Comparison of ENCODE assay signal across 1 cellular context in the genomic region with DNA sequence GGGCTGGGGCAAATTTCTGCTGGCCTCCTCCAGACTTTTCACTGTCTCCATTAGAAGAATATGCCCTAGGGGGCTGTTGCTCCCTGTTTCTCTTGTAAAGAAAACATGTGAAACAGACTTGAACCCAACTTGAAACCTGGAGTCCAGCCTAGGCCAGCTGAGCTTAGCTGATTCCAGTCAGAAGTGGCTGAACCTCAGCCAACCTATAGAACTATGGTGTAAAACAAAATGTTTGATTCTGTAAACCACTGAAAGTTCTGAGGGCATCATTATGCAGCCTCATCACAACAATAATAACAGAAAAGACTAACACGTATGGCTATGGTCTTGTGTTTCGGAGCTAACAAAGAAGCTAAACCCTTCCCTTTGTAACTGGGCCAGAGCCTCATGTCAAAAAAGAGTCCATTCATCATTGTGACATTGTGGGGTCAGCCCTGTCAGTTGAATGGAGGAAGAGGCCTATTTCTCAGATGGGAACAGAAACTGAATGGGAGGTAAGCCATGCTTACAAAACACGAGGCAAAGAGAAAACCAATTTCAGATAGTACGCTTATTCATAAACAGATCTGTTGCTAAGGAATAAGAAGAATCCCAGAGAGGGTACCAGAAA.
TF ChIP-seq lines count a peak whose summit lies in the region.

No MANE protein-coding gene starts in this region.

TF ChIP-seq in GM12878, 131 proteins besides CTCF, POLR2A, EP300 and RAD21:
- TF ChIP-seq, protein P1, sequence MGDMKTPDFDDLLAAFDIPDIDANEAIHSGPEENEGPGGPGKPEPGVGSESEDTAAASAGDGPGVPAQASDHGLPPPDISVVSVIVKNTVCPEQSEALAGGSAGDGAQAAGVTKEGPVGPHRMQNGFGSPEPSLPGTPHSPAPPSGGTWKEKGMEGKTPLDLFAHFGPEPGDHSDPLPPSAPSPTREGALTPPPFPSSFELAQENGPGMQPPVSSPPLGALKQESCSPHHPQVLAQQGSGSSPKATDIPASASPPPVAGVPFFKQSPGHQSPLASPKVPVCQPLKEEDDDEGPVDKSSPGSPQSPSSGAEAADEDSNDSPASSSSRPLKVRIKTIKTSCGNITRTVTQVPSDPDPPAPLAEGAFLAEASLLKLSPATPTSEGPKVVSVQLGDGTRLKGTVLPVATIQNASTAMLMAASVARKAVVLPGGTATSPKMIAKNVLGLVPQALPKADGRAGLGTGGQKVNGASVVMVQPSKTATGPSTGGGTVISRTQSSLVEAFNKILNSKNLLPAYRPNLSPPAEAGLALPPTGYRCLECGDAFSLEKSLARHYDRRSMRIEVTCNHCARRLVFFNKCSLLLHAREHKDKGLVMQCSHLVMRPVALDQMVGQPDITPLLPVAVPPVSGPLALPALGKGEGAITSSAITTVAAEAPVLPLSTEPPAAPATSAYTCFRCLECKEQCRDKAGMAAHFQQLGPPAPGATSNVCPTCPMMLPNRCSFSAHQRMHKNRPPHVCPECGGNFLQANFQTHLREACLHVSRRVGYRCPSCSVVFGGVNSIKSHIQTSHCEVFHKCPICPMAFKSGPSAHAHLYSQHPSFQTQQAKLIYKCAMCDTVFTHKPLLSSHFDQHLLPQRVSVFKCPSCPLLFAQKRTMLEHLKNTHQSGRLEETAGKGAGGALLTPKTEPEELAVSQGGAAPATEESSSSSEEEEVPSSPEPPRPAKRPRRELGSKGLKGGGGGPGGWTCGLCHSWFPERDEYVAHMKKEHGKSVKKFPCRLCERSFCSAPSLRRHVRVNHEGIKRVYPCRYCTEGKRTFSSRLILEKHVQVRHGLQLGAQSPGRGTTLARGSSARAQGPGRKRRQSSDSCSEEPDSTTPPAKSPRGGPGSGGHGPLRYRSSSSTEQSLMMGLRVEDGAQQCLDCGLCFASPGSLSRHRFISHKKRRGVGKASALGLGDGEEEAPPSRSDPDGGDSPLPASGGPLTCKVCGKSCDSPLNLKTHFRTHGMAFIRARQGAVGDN (IDR thresholded peaks at IDR 0.05) = no peak
- TF ChIP-seq NR2C1 (IDR thresholded peaks at IDR 0.05) (no peak), PML (IDR thresholded peaks at IDR 0.05; ENCODE audit: low read length) (no peak), SPI1 (IDR thresholded peaks at IDR 0.05; ENCODE audit: borderline replicate concordance, insufficient read depth, low read depth, low read length) (peak; percentile 78; the same call in 1 of the 2 replicates), MTA2 (IDR thresholded peaks at IDR 0.05; ENCODE audit: low read depth) (peak; percentile 26; the same call in 1 of the 2 replicates), RELA (IDR thresholded peaks at IDR 0.05; ENCODE audit: borderline replicate concordance, partially characterized antibody) (no peak), RUNX3 (IDR thresholded peaks at IDR 0.05; ENCODE audit: low read length) (peak; percentile 50)
- TF ChIP-seq, protein P2, sequence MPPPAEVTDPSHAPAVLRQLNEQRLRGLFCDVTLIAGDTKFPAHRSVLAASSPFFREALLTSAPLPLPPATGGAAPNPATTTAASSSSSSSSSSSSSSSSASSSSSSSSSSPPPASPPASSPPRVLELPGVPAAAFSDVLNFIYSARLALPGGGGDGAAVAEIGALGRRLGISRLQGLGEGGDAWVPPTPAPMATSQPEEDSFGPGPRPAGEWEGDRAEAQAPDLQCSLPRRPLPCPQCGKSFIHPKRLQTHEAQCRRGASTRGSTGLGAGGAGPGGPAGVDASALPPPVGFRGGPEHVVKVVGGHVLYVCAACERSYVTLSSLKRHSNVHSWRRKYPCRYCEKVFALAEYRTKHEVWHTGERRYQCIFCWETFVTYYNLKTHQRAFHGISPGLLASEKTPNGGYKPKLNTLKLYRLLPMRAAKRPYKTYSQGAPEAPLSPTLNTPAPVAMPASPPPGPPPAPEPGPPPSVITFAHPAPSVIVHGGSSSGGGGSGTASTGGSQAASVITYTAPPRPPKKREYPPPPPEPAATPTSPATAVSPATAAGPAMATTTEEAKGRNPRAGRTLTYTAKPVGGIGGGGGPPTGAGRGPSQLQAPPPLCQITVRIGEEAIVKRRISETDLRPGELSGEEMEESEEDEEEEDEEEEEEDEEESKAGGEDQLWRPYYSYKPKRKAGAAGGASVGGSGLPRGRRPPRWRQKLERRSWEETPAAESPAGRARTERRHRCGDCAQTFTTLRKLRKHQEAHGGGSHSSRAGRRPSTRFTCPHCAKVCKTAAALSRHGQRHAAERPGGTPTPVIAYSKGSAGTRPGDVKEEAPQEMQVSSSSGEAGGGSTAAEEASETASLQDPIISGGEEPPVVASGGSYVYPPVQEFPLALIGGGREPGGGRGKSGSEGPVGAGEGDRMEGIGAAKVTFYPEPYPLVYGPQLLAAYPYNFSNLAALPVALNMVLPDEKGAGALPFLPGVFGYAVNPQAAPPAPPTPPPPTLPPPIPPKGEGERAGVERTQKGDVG (CRISPR knock-in tag; IDR thresholded peaks at IDR 0.05) = no peak
- TF ChIP-seq, protein P3, sequence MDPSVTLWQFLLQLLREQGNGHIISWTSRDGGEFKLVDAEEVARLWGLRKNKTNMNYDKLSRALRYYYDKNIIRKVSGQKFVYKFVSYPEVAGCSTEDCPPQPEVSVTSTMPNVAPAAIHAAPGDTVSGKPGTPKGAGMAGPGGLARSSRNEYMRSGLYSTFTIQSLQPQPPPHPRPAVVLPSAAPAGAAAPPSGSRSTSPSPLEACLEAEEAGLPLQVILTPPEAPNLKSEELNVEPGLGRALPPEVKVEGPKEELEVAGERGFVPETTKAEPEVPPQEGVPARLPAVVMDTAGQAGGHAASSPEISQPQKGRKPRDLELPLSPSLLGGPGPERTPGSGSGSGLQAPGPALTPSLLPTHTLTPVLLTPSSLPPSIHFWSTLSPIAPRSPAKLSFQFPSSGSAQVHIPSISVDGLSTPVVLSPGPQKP (IDR thresholded peaks at IDR 0.05; ENCODE audit: low read depth, low read length) = no peak
- TF ChIP-seq, protein P4, sequence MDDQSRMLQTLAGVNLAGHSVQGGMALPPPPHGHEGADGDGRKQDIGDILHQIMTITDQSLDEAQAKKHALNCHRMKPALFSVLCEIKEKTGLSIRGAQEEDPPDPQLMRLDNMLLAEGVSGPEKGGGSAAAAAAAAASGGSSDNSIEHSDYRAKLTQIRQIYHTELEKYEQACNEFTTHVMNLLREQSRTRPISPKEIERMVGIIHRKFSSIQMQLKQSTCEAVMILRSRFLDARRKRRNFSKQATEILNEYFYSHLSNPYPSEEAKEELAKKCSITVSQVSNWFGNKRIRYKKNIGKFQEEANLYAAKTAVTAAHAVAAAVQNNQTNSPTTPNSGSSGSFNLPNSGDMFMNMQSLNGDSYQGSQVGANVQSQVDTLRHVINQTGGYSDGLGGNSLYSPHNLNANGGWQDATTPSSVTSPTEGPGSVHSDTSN (IDR thresholded peaks at IDR 0.05; ENCODE audit: insufficient replicate concordance, low read depth, low read length) = peak; percentile 87
- TF ChIP-seq, protein P5, sequence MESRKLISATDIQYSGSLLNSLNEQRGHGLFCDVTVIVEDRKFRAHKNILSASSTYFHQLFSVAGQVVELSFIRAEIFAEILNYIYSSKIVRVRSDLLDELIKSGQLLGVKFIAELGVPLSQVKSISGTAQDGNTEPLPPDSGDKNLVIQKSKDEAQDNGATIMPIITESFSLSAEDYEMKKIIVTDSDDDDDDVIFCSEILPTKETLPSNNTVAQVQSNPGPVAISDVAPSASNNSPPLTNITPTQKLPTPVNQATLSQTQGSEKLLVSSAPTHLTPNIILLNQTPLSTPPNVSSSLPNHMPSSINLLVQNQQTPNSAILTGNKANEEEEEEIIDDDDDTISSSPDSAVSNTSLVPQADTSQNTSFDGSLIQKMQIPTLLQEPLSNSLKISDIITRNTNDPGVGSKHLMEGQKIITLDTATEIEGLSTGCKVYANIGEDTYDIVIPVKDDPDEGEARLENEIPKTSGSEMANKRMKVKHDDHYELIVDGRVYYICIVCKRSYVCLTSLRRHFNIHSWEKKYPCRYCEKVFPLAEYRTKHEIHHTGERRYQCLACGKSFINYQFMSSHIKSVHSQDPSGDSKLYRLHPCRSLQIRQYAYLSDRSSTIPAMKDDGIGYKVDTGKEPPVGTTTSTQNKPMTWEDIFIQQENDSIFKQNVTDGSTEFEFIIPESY (IDR thresholded peaks at IDR 0.05) = no peak
- TF ChIP-seq, protein P6, sequence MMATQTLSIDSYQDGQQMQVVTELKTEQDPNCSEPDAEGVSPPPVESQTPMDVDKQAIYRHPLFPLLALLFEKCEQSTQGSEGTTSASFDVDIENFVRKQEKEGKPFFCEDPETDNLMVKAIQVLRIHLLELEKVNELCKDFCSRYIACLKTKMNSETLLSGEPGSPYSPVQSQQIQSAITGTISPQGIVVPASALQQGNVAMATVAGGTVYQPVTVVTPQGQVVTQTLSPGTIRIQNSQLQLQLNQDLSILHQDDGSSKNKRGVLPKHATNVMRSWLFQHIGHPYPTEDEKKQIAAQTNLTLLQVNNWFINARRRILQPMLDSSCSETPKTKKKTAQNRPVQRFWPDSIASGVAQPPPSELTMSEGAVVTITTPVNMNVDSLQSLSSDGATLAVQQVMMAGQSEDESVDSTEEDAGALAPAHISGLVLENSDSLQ (IDR thresholded peaks at IDR 0.05) = peak; percentile 89
